2 cellular contexts compared by ENCODE assay signal in genomic region chr6:11115808-11116536, GRCh38.
TF ChIP-seq lines count a peak whose summit lies in the region.
"Not testable (repeated sequence)": the region's sequence is repeated elsewhere in the genome, so short reads cannot be mapped to it uniquely, and the experiment has no call there.

No MANE protein-coding gene starts in this region.

TF ChIP-seq in A549, 52 proteins besides CTCF, POLR2A, EP300 and RAD21:
- TF ChIP-seq FOSL2 (IDR thresholded peaks at IDR 0.05), result not testable (repeated sequence)
- TF ChIP-seq FOSL2 (CRISPR knock-in tag; IDR thresholded peaks at IDR 0.05), result peak; percentile 33; the same call in 1 of the 2 replicates

TF ChIP-seq in GM12878, 131 proteins besides CTCF, POLR2A, EP300 and RAD21:
- TF ChIP-seq NFIC (IDR thresholded peaks at IDR 0.05; ENCODE audit: low read depth, low read length) (peak; percentile 20; the same call in 1 of the 2 replicates), IKZF2 (IDR thresholded peaks at IDR 0.05) (peak in 1 of 2 experiments; percentile 47; a peak in 1 of 4 replicates), PKNOX1 (IDR thresholded peaks at IDR 0.05) (peak; percentile 55), IKZF1 (conservative IDR thresholded peaks at IDR 0.05) (peak; percentile 45; the same call in 1 of the 2 replicates)
TF ChIP-seq in GM12878: peak in this region for 4; not testable (repeated sequence) for 127.
